ENCODE assay signal across 27 cellular contexts in genomic region chr3:15872807-15873206, GRCh38.
"Had no signal": no experiment of that assay in that cellular context is flagged by ENCODE, and none has a peak within 500 bp of the region (broad histone marks: within the 10 kb centered on the region; RNA-seq: fewer than 3 reads in every experiment).

No MANE protein-coding gene starts in this region.

- FAIRE-seq: colon, kidney had no signal

- ATAC-seq: esophagus mucosa, gastrocnemius medialis, heart left ventricle, left colon, left lung, left ventricle myocardium superior, lower lobe of right lung, mucosa of descending colon had no signal

- DNase-seq: dermis blood vessel endothelial cell; dorsolateral prefrontal cortex; effector CD4-positive, alpha-beta T cell; effector memory CD4-positive, alpha-beta T cell; erythroblast; esophagus squamous epithelium; foreskin fibroblast; gastrocnemius medialis; heart left ventricle; hypothalamus; immature natural killer cell; islet precursor cell; kidney; kidney glomerular epithelial cell; left colon; left lung; left ventricle myocardium superior; lower lobe of right lung; mesenchymal stem cell; mucosa of descending colon; naive B cell had no signal

- H3K9me3 Mint-ChIP-seq: immature natural killer cell had no signal

- H3K27ac Mint-ChIP-seq: immature natural killer cell, mesothelial cell of epicardium had no signal

- H3K9me3 ChIP-seq: esophagus squamous epithelium, gastrocnemius medialis, heart left ventricle, lower lobe of right lung, mucosa of descending colon had no signal

- H3K27ac ChIP-seq: coronary artery, dorsolateral prefrontal cortex, epithelial cell of prostate, esophagus squamous epithelium, gastrocnemius medialis, heart left ventricle, hepatocyte, left lung, lower lobe of right lung had no signal

- H3K4me1 Mint-ChIP-seq: immature natural killer cell, mesothelial cell of epicardium, naive B cell had no signal

- H3K4me3 ChIP-seq: coronary artery, dorsolateral prefrontal cortex, esophagus squamous epithelium, gastrocnemius medialis, heart left ventricle, hepatocyte, left lung, lower lobe of right lung, mucosa of descending colon had no signal

- H3K27me3 ChIP-seq: dorsolateral prefrontal cortex, esophagus squamous epithelium, gastrocnemius medialis, heart left ventricle, hepatocyte, left lung had no signal

- H3K4me3 Mint-ChIP-seq: immature natural killer cell, mesothelial cell of epicardium, naive B cell had no signal

- H3K4me1 ChIP-seq: esophagus squamous epithelium, gastrocnemius medialis, heart left ventricle, left lung, lower lobe of right lung had no signal

- H3K36me3 ChIP-seq: esophagus squamous epithelium, gastrocnemius medialis, heart left ventricle, left lung, lower lobe of right lung had no signal

- H3K27me3 Mint-ChIP-seq: naive B cell had no signal
